8 cellular contexts compared by ENCODE assay signal in genomic region chr11:60913793-60914619, GRCh38. TPM values are rescaled to one million over a fixed set of nuclear protein-coding genes. Genes with fewer than 3 reads are reported as not detected.
DNase-seq lines count a peak whose midpoint lies in the region; ATAC-seq and TF ChIP-seq lines count a peak whose summit lies in the region.

Gene TMEM109 (plus strand): TSS chr11:60914158. CDS start chr11:60919694, 5,536 bp downstream.

- H3K4me1 Mint-ChIP-seq in activated T-helper 2 cell treated with anti-CD3 and anti-CD28 coated beads, Interferon-gamma antibody, Interleukin-2, Interleukin-4, amounts not matched to agents 10 μg/mL and 5 μg/mL and 100 μg/mL, durations not matched to agents 14 hours and 24 hours and 36 hours (ENCODE audit: low read depth), result peaks cover 56% of the 10 kb centered on the region
- H3K4me1 Mint-ChIP-seq in natural killer cell, result peaks cover 50 to 52% of the 10 kb centered on the region in 2 donors

- ATAC-seq in RWPE2 (ENCODE audit: low read depth) (peak; percentile 74), natural killer cell (peak; percentile 64 to 80 (median 69))

- H4K20me1 ChIP-seq in DOHH2 (ENCODE audit: control insufficient read depth, insufficient read depth, low read depth, low read length), result no peaks in the 10 kb centered on the region; the same call in 1 of the 2 replicates
- peaks cover 21% of the 10 kb centered on the region for H4K20me1 ChIP-seq in Loucy (ENCODE audit: insufficient read depth, low read length, poor library complexity, severe bottlenecking)

- H3K9me3 ChIP-seq in DOHH2 (ENCODE audit: control insufficient read depth, insufficient read depth, low read length), result peaks cover 11% of the 10 kb centered on the region
- H3K9me3 ChIP-seq in Loucy (ENCODE audit: insufficient read depth, low read depth, low read length), result no peaks in the 10 kb centered on the region
- no peaks in the 10 kb centered on the region for H3K9me3 ChIP-seq in RWPE2 (ENCODE audit: severe bottlenecking)

- H3K79me2 ChIP-seq in DOHH2 (ENCODE audit: control insufficient read depth, low read length), result peaks cover 50% of the 10 kb centered on the region
- peaks cover 46% of the 10 kb centered on the region for H3K79me2 ChIP-seq in Loucy (ENCODE audit: insufficient read depth, low read length)

- H3K27ac ChIP-seq in DOHH2 (ENCODE audit: low read depth, low read length) (peak within 1 kb of the TSS; percentile 75), RWPE2 (ENCODE audit: poor library complexity, severe bottlenecking) (peak within 1 kb of the TSS; percentile 65)

- peak within 1 kb of the TSS; percentile 99 for H2AFZ ChIP-seq in Loucy (ENCODE audit: low read length)

- DNase-seq in GOT3 (lab: John Stamatoyannopoulos, UW), result peak; percentile 59
- DNase-seq in RWPE2 (ENCODE audit: low spot score), result peak; percentile 82
- peak; percentile 85 for DNase-seq in activated T-helper 2 cell treated with anti-CD3 and anti-CD28 coated beads, Interferon-gamma antibody, Interleukin-2, Interleukin-4, amounts not matched to agents 10 μg/mL and 5 μg/mL and 100 μg/mL, durations not matched to agents 14 hours and 24 hours and 36 hours (ENCODE audit: low spot score)
- peak; percentile 92 for DNase-seq in fibroblast of pulmonary artery (ENCODE audit: low read depth)
- DNase-seq in natural killer cell, result peak; percentile 79
- peak; percentile 80 to 95 (median 90) for DNase-seq in stimulated activated naive CD4-positive, alpha-beta T cell (lab: John Stamatoyannopoulos, UW)

- intact Hi-C loops in activated T-helper 2 cell treated with anti-CD3 and anti-CD28 coated beads, Interferon-gamma antibody, Interleukin-2, Interleukin-4, amounts not matched to agents 10 μg/mL and 5 μg/mL and 100 μg/mL, durations not matched to agents 14 hours and 24 hours and 36 hours (cut with micrococcal nuclease), result loop anchor here (2.0 to 5.0 kb wide), 3 partner anchors 65 to 198 kb away; no protein-coding TSS in a partner anchor
- intact Hi-C loops in natural killer cell (cut with micrococcal nuclease), result no loop called here

- no peaks in the 10 kb centered on the region for H3K9me3 Mint-ChIP-seq in activated T-helper 2 cell treated with anti-CD3 and anti-CD28 coated beads, Interferon-gamma antibody, Interleukin-2, Interleukin-4, amounts not matched to agents 10 μg/mL and 5 μg/mL and 100 μg/mL, durations not matched to agents 14 hours and 24 hours and 36 hours
- no peaks in the 10 kb centered on the region for H3K9me3 Mint-ChIP-seq in natural killer cell

- H3K27me3 Mint-ChIP-seq in activated T-helper 2 cell treated with anti-CD3 and anti-CD28 coated beads, Interferon-gamma antibody, Interleukin-2, Interleukin-4, amounts not matched to agents 10 μg/mL and 5 μg/mL and 100 μg/mL, durations not matched to agents 14 hours and 24 hours and 36 hours (ENCODE audit: low read depth), result peaks cover 4% of the 10 kb centered on the region
- H3K27me3 Mint-ChIP-seq in natural killer cell (ENCODE audit: low read depth in 2 of 2), result no peaks in the 10 kb centered on the region

- peak within 1 kb of the TSS; percentile 99 for H3K4me3 Mint-ChIP-seq in activated T-helper 2 cell treated with anti-CD3 and anti-CD28 coated beads, Interferon-gamma antibody, Interleukin-2, Interleukin-4, amounts not matched to agents 10 μg/mL and 5 μg/mL and 100 μg/mL, durations not matched to agents 14 hours and 24 hours and 36 hours (ENCODE audit: low read depth)
- H3K4me3 Mint-ChIP-seq in natural killer cell, result peak within 1 kb of the TSS; percentile 99

- TF ChIP-seq CTCF in DOHH2 (IDR thresholded peaks at IDR 0.05; ENCODE audit: low read depth, low read length, poor library complexity, severe bottlenecking) (no peak), Loucy (conservative IDR thresholded peaks at IDR 0.05; ENCODE audit: low read length) (no peak), RWPE2 (IDR thresholded peaks at IDR 0.05; ENCODE audit: poor library complexity, severe bottlenecking) (no peak), fibroblast of pulmonary artery (IDR thresholded peaks at IDR 0.05; ENCODE audit: low read length, missing control alignments) (no peak), natural killer cell (IDR thresholded peaks at IDR 0.05) (no peak)

- H3K4me2 ChIP-seq in DOHH2 (ENCODE audit: low read length) (peak within 1 kb of the TSS; percentile 88), Loucy (ENCODE audit: low read depth, low read length, poor library complexity, severe bottlenecking) (peak within 1 kb of the TSS; percentile 95)

- H3K27me3 ChIP-seq in DOHH2 (ENCODE audit: control insufficient read depth, low read length), result no peaks in the 10 kb centered on the region
- no peaks in the 10 kb centered on the region for H3K27me3 ChIP-seq in Loucy (ENCODE audit: insufficient read depth, low read length, poor library complexity, severe bottlenecking)
- H3K27me3 ChIP-seq in RWPE2 (ENCODE audit: insufficient read depth, poor library complexity, severe bottlenecking), result no peaks in the 10 kb centered on the region

- H3K9me2 ChIP-seq in DOHH2 (replicated peaks; ENCODE audit: control insufficient read depth, low read length) (no peaks in the 10 kb centered on the region), Loucy (replicated peaks; ENCODE audit: low read depth, low read length) (no peaks in the 10 kb centered on the region)

- H3K4me3 ChIP-seq in DOHH2 (ENCODE audit: low read length), result peak within 1 kb of the TSS; percentile 88
- H3K4me3 ChIP-seq in Loucy (ENCODE audit: low read length, poor library complexity, severe bottlenecking), result peak within 1 kb of the TSS; percentile 87
- peak within 1 kb of the TSS; percentile 51 for H3K4me3 ChIP-seq in RWPE2 (ENCODE audit: severe bottlenecking)
- H3K4me3 ChIP-seq in fibroblast of pulmonary artery (replicated peaks; ENCODE audit: low read depth, low read length), result peak within 1 kb of the TSS; percentile 84

- H3K4me1 ChIP-seq in DOHH2 (ENCODE audit: control insufficient read depth, low read length) (peaks cover 75% of the 10 kb centered on the region), Loucy (ENCODE audit: insufficient read depth, low read length, poor library complexity, severe bottlenecking) (peaks cover 43% of the 10 kb centered on the region), RWPE2 (ENCODE audit: insufficient read depth, poor library complexity, severe bottlenecking) (peaks cover 19% of the 10 kb centered on the region)

- H3K36me3 Mint-ChIP-seq in activated T-helper 2 cell treated with anti-CD3 and anti-CD28 coated beads, Interferon-gamma antibody, Interleukin-2, Interleukin-4, amounts not matched to agents 10 μg/mL and 5 μg/mL and 100 μg/mL, durations not matched to agents 14 hours and 24 hours and 36 hours (ENCODE audit: low read depth), result peaks cover 14% of the 10 kb centered on the region
- H3K36me3 Mint-ChIP-seq in natural killer cell, result no peaks in the 10 kb centered on the region

- H3F3A ChIP-seq in DOHH2 (ENCODE audit: control insufficient read depth, insufficient read depth), result peaks cover 11% of the 10 kb centered on the region
- H3F3A ChIP-seq in Loucy (ENCODE audit: low read depth), result no peaks in the 10 kb centered on the region

- peak within 1 kb of the TSS; percentile 85 for H3K9ac ChIP-seq in Loucy (ENCODE audit: low read depth, low read length, poor library complexity, severe bottlenecking)

- H3K36me3 ChIP-seq in DOHH2 (ENCODE audit: control insufficient read depth, low read length) (peaks cover 34% of the 10 kb centered on the region), Loucy (ENCODE audit: insufficient read depth, low read length) (no peaks in the 10 kb centered on the region), RWPE2 (ENCODE audit: low read depth) (peaks cover 4% of the 10 kb centered on the region; the same call in 1 of the 2 replicates)

- peak within 1 kb of the TSS; percentile 99 for H3K27ac Mint-ChIP-seq in activated T-helper 2 cell treated with anti-CD3 and anti-CD28 coated beads, Interferon-gamma antibody, Interleukin-2, Interleukin-4, amounts not matched to agents 10 μg/mL and 5 μg/mL and 100 μg/mL, durations not matched to agents 14 hours and 24 hours and 36 hours
- H3K27ac Mint-ChIP-seq in natural killer cell, result peak within 1 kb of the TSS; percentile 92 to 96

RNA-seq across cellular contexts. Expression of gene TMEM109, which starts in this region (rescaled TPM):
- total RNA-seq in activated T-helper 2 cell treated with anti-CD3 and anti-CD28 coated beads, Interferon-gamma antibody, Interleukin-2, Interleukin-4, amounts not matched to agents 10 μg/mL and 5 μg/mL and 100 μg/mL, durations not matched to agents 14 hours and 24 hours and 36 hours, result 112 and 120 TPM in 2 replicates
- 100 to 1,000 TPM in 1 of 3 donors, 10 to 100 TPM in 2; 89.3 to 102 (median 96.8) TPM for total RNA-seq in natural killer cell

Comparison
In these comparisons a context has a peak if more than half of its experiments do, and no peak if none do; other contexts are left out.
1. Peak in every context shown above with its lines: DNase-seq, ATAC-seq, H3K4me3 ChIP-seq and H3K27ac ChIP-seq.